1 cellular context compared by ENCODE assay signal in genomic region chr1:154878371-154879355, GRCh38.
TF ChIP-seq lines count a peak whose summit lies in the region.

No MANE protein-coding gene starts in this region.

TF ChIP-seq in K562, 482 proteins besides CTCF, POLR2A, EP300 and RAD21 (continued from another document and continues in another):
- no peak for TF ChIP-seq ZMIZ1 (IDR thresholded peaks at IDR 0.05; ENCODE audit: low read depth in 2 of 2, low read length in 2 of 2)
- no peak for TF ChIP-seq ZNF253 (CRISPR knock-in tag; conservative IDR thresholded peaks at IDR 0.05)
- no peak for TF ChIP-seq RREB1 (CRISPR knock-in tag; IDR thresholded peaks at IDR 0.05)
- TF ChIP-seq EZH2 (IDR thresholded peaks at IDR 0.05; ENCODE audit: borderline replicate concordance, low read depth, low read length): no peak
- TF ChIP-seq TRIM24 (IDR thresholded peaks at IDR 0.05): no peak
- TF ChIP-seq PHB (CRISPR knock-in tag; IDR thresholded peaks at IDR 0.05): no peak
- 0 out of 2 replicates have a peak, but pooled peaks have one; percentile 36 for TF ChIP-seq JUND (IDR thresholded peaks at IDR 0.05; ENCODE audit: borderline replicate concordance, low read depth, low read length)
- no peak for TF ChIP-seq JUND (tag; IDR thresholded peaks at IDR 0.05; ENCODE audit: borderline replicate concordance, low read depth, low read length)
- peak; percentile 88 for TF ChIP-seq RB1 (IDR thresholded peaks at IDR 0.05; ENCODE audit: low read depth)
- no peak for TF ChIP-seq ZNF134 (CRISPR knock-in tag; conservative IDR thresholded peaks at IDR 0.05)
- no peak for TF ChIP-seq HDAC2 (IDR thresholded peaks at IDR 0.05)
- TF ChIP-seq NFATC3 (IDR thresholded peaks at IDR 0.05): no peak
- peak; percentile 66; the same call in 1 of the 2 replicates for TF ChIP-seq VEZF1 (CRISPR knock-in tag; IDR thresholded peaks at IDR 0.05)
- 0 out of 2 replicates have a peak, but pooled peaks have one; percentile 32 for TF ChIP-seq GABPB1 (CRISPR knock-in tag; IDR thresholded peaks at IDR 0.05)
- no peak for TF ChIP-seq ILF3 (IDR thresholded peaks at IDR 0.05; ENCODE audit: borderline replicate concordance)
- TF ChIP-seq ZNF407 (IDR thresholded peaks at IDR 0.05; ENCODE audit: low read depth): no peak
- TF ChIP-seq ZNF57 (CRISPR knock-in tag; IDR thresholded peaks at IDR 0.05): no peak
- TF ChIP-seq ARID2 (IDR thresholded peaks at IDR 0.05): peak; percentile 77
- peak in 1 of 2 experiments; percentile 81; a peak in 1 of 4 replicates for TF ChIP-seq RCOR1 (IDR thresholded peaks at IDR 0.05; ENCODE audit: borderline replicate concordance in 1 of 2, low read depth in 2 of 2, low read length in 2 of 2)
- 0 out of 2 replicates have a peak, but pooled peaks have one; percentile 14 for TF ChIP-seq HCFC1 (IDR thresholded peaks at IDR 0.05; ENCODE audit: low read depth, low read length)
- TF ChIP-seq ZNF444 (CRISPR knock-in tag; IDR thresholded peaks at IDR 0.05): no peak
- no peak for TF ChIP-seq ZNF316 (IDR thresholded peaks at IDR 0.05)
- no peak for TF ChIP-seq NR4A1 (CRISPR knock-in tag; IDR thresholded peaks at IDR 0.05)
- no peak for TF ChIP-seq NR4A1 (tag; IDR thresholded peaks at IDR 0.05)
- no peak for TF ChIP-seq MCM3 (IDR thresholded peaks at IDR 0.05)
- peak; percentile 57; the same call in 1 of the 2 replicates for TF ChIP-seq KLF16 (IDR thresholded peaks at IDR 0.05)
- TF ChIP-seq DLX4 (CRISPR knock-in tag; IDR thresholded peaks at IDR 0.05): no peak
- TF ChIP-seq ZBED1 (IDR thresholded peaks at IDR 0.05): no peak
- peak; percentile 78 to 94 for TF ChIP-seq MAZ (CRISPR knock-in tag; conservative IDR thresholded peaks at IDR 0.05 in 1 of 2, IDR thresholded peaks at IDR 0.05 in 1 of 2)
- no peak for TF ChIP-seq TCF15 (CRISPR knock-in tag; IDR thresholded peaks at IDR 0.05)
- TF ChIP-seq E4F1 (CRISPR knock-in tag; IDR thresholded peaks at IDR 0.05; ENCODE audit: borderline replicate concordance): no peak
- no peak for TF ChIP-seq ATF2 (CRISPR knock-in tag; IDR thresholded peaks at IDR 0.05)
- no peak for TF ChIP-seq NR2C1 (IDR thresholded peaks at IDR 0.05)
- TF ChIP-seq NR2C1 (tag; IDR thresholded peaks at IDR 0.05): no peak
